Comparison of ENCODE assay signal across 9 cellular contexts in genomic region chr1:92934395-92935378, GRCh38. TPM values are rescaled to one million over a fixed set of nuclear protein-coding genes. Genes with fewer than 3 reads are reported as not detected.
DNase-seq lines count a peak whose midpoint lies in the region; ATAC-seq and TF ChIP-seq lines count a peak whose summit lies in the region.
"Had no signal": no experiment of that assay in that cellular context is flagged by ENCODE, and none has a peak within 500 bp of the region (broad histone marks: within the 10 kb centered on the region; RNA-seq: fewer than 3 reads in every experiment).

No MANE protein-coding gene starts in this region.

- peak overlapping the region; percentile 61 for H3K27ac Mint-ChIP-seq in chondrocyte (ENCODE audit: unreplicated experiment)
- peak overlapping the region in 1 of 7 donors; percentile 1 for H3K27ac Mint-ChIP-seq in CD4-positive, alpha-beta memory T cell

- H3K4me3 ChIP-seq in BJ (ENCODE audit: low read depth, low read length) = no peak overlapping the region
- H3K4me3 ChIP-seq in CD4-positive, alpha-beta memory T cell (ENCODE audit: low read length in 2 of 2) = no peak overlapping the region
- H3K4me3 ChIP-seq: upper lobe of left lung had no signal

- H3K27me3 Mint-ChIP-seq in chondrocyte (ENCODE audit: low read depth) = no peaks in the 10 kb centered on the region
- no peaks in the 10 kb centered on the region for H3K27me3 Mint-ChIP-seq in CD4-positive, alpha-beta memory T cell

- no peak overlapping the region for H3K4me3 Mint-ChIP-seq in chondrocyte (ENCODE audit: unreplicated experiment)
- H3K4me3 Mint-ChIP-seq in CD4-positive, alpha-beta memory T cell = peak overlapping the region in 1 of 8 donors; percentile 63

- POLR2A ChIA-PET in BJ (lab: Charles Lee) = interaction anchor here (1.0 kb wide), 1 partner anchor 27 kb away, joined by 5 read pairs; no protein-coding TSS in a partner anchor
- POLR2A ChIA-PET in CD4-positive, alpha-beta memory T cell (lab: Charles Lee; ENCODE audit: partially characterized antibody) = no interaction called here

- peaks cover 31% of the 10 kb centered on the region for H3K4me1 Mint-ChIP-seq in chondrocyte (ENCODE audit: low read depth)
- peaks cover 38 to 67% (median 53%) of the 10 kb centered on the region in 4 donors for H3K4me1 Mint-ChIP-seq in CD4-positive, alpha-beta memory T cell

- CTCF ChIA-PET in BJ (lab: Yijun Ruan, JAX) = interaction anchor here (0.7 to 1.8 kb wide), 4 partner anchors 8 to 186 kb away, joined by 3 to 5 read pairs (median 4); no protein-coding TSS in a partner anchor
- CTCF ChIA-PET in CD4-positive, alpha-beta memory T cell (lab: Charles Lee; ENCODE audit: partially characterized antibody) = interaction anchor here (1.2 to 1.6 kb wide), 3 partner anchors 9 to 76 kb away, joined by 3 to 4 read pairs (median 3); no protein-coding TSS in a partner anchor

- DNase-seq in BJ (ENCODE audit: low read depth) (peak; percentile 53), NCI-H2171 treated with DMSO at 0.1 percent for 48 hours (lab: John Stamatoyannopoulos, UW) (peak; percentile 93), chondrocyte (ENCODE audit: low spot score) (no peak), myocyte (ENCODE audit: low read depth) (peak; percentile 90), GM20000 (ENCODE audit: low spot score) (no peak), DMS53 treated with DMSO at 0.1 percent for 48 hours (lab: John Stamatoyannopoulos, UW; ENCODE audit: unreplicated experiment) (no peak)
- no peak for DNase-seq in CD4-positive, alpha-beta memory T cell
- DNase-seq: upper lobe of left lung had no signal

- H3K27ac ChIP-seq in CD4-positive, alpha-beta memory T cell (ENCODE audit: low read depth, low read length) = no peak overlapping the region
- H3K27ac ChIP-seq: upper lobe of left lung had no signal

- no peak for ATAC-seq in HG02852 (IDR thresholded peaks at IDR 0.05; ENCODE audit: unreplicated experiment)

- peaks cover 44% of the 10 kb centered on the region for H3K4me1 ChIP-seq in CD4-positive, alpha-beta memory T cell (ENCODE audit: insufficient read depth, low read length)

- TF ChIP-seq CTCF in BJ (IDR thresholded peaks at IDR 0.05; ENCODE audit: insufficient read depth, low read depth, low read length) (no peak), chondrocyte (IDR thresholded peaks at IDR 0.05) (no peak), GM20000 (IDR thresholded peaks at IDR 0.05; ENCODE audit: extremely low read depth, missing control alignments) (no peak)

- no peaks in the 10 kb centered on the region for H3K9me3 Mint-ChIP-seq in chondrocyte (ENCODE audit: low read depth)
- H3K9me3 Mint-ChIP-seq in CD4-positive, alpha-beta memory T cell = no peaks in the 10 kb centered on the region

- no peaks in the 10 kb centered on the region for H3K36me3 ChIP-seq in BJ (ENCODE audit: control insufficient read depth, insufficient read depth, low read length)
- no peaks in the 10 kb centered on the region for H3K36me3 ChIP-seq in CD4-positive, alpha-beta memory T cell (ENCODE audit: insufficient read depth, low read length)
- H3K36me3 ChIP-seq: upper lobe of left lung had no signal

- no peaks in the 10 kb centered on the region for H3K36me3 Mint-ChIP-seq in chondrocyte (ENCODE audit: low read depth)
- H3K36me3 Mint-ChIP-seq in CD4-positive, alpha-beta memory T cell = peaks cover 2 to 11% of the 10 kb centered on the region in 2 donors

- H3K9me3 ChIP-seq in CD4-positive, alpha-beta memory T cell (ENCODE audit: control insufficient read depth in 1 of 2, low read length in 2 of 2) = no peaks in the 10 kb centered on the region
- H3K9me3 ChIP-seq: upper lobe of left lung had no signal

- H3K27me3 ChIP-seq in BJ (ENCODE audit: control insufficient read depth, insufficient read depth, low read length) = no peaks in the 10 kb centered on the region
- no peaks in the 10 kb centered on the region for H3K27me3 ChIP-seq in CD4-positive, alpha-beta memory T cell (ENCODE audit: insufficient read depth, low read length)
- H3K27me3 ChIP-seq: upper lobe of left lung had no signal

- intact Hi-C loops in CD4-positive, alpha-beta memory T cell (cut with micrococcal nuclease) = no loop called here

RNA-seq across cellular contexts. Expression of gene DIPK1A, which starts 26.6 kb away (rescaled TPM):
- 12.3 and 28.0 TPM in 2 replicates for polyA plus RNA-seq in BJ (2011; rRNA removed)
- polyA minus RNA-seq in BJ (2011; rRNA and poly(A)+ RNA removed) = 6.1 and 6.6 TPM in 2 replicates
- total RNA-seq in chondrocyte (7.7 to 11.2 TPM (median 10.6 TPM) in 3 replicates), myocyte (28.4 and 28.5 TPM in 2 replicates)
- polyA plus RNA-seq in myocyte (2012) = 14.2 TPM
- total RNA-seq in CD4-positive, alpha-beta memory T cell = 10 to 100 TPM; 14.5 to 15.8 TPM
- 10 to 100 TPM; 24.0 to 29.1 TPM for polyA plus RNA-seq in CD4-positive, alpha-beta memory T cell

Comparison
In these comparisons a context has a peak if more than half of its experiments do, and no peak if none do; other contexts are left out.
1. DNase-seq: peak in BJ (single experiment), NCI-H2171 treated with DMSO at 0.1 percent for 48 hours (single experiment) and myocyte (single experiment); none in chondrocyte (single experiment), GM20000 (single experiment), DMS53 treated with DMSO at 0.1 percent for 48 hours (single experiment) and CD4-positive, alpha-beta memory T cell (0 of 5).